17 cellular contexts compared by ENCODE assay signal in genomic region chr4:125517831-125518230, GRCh38.
DNase-seq lines count a peak whose midpoint lies in the region; TF ChIP-seq lines count a peak whose summit lies in the region.
"Had no signal": no experiment of that assay in that cellular context is flagged by ENCODE, and none has a peak within 500 bp of the region (broad histone marks: within the 10 kb centered on the region; RNA-seq: fewer than 3 reads in every experiment).

No MANE protein-coding gene starts in this region.

- no peak for TF ChIP-seq EP300 in SK-N-SH (IDR thresholded peaks at IDR 0.05; ENCODE audit: borderline replicate concordance in 1 of 2, low read depth in 1 of 2, low read length in 1 of 2)

- no peaks in the 10 kb centered on the region for H3K9me3 ChIP-seq in SK-N-SH
- H3K9me3 ChIP-seq: BE2C, Caco-2 had no signal

- no peak for TF ChIP-seq RAD21 in SK-N-SH (IDR thresholded peaks at IDR 0.05; ENCODE audit: low read length)

- TF ChIP-seq CTCF in SK-N-SH (IDR thresholded peaks at IDR 0.05), result no peak
- no peak for TF ChIP-seq CTCF in fibroblast of the aortic adventitia (IDR thresholded peaks at IDR 0.05; ENCODE audit: insufficient read depth, low read length)

- WGBS in SK-N-SH (ENCODE audit: low lambda C conversion rate), result 33% methylated on average over 2 of the region's 2 CpGs

- H3K27me3 ChIP-seq in SK-N-SH (ENCODE audit: insufficient read depth), result no peaks in the 10 kb centered on the region
- H3K27me3 ChIP-seq: BE2C had no signal

- H3K36me3 ChIP-seq in SK-N-SH (replicated peaks in 1 of 2; ENCODE audit: control insufficient read depth in 1 of 2, insufficient read depth in 2 of 2, low read length in 1 of 2), result no peaks in the 10 kb centered on the region
- H3K36me3 ChIP-seq: BE2C had no signal

- H3K4me3 ChIP-seq in SK-N-SH (ENCODE audit: low read depth in 2 of 2, low read length in 1 of 2) (no peak overlapping the region), fibroblast of the aortic adventitia (ENCODE audit: low read depth, low read length) (no peak overlapping the region)

- no peaks in the 10 kb centered on the region for H3K9me2 ChIP-seq in SK-N-SH

- no peaks in the 10 kb centered on the region; the same call in 1 of the 2 replicates for H3K79me2 ChIP-seq in SK-N-SH (ENCODE audit: insufficient read depth)

- no peak overlapping the region for H3K9ac ChIP-seq in SK-N-SH

- H3K4me1 ChIP-seq in SK-N-SH (ENCODE audit: control insufficient read depth in 1 of 2, insufficient read depth in 2 of 2, low read depth in 1 of 2, low read length in 1 of 2), result peaks cover 0 to 13% of the 10 kb centered on the region in 2 experiments; a peak in 2 of 4 replicates
- H3K4me1 ChIP-seq: BE2C, Caco-2 had no signal

- POLR2A ChIA-PET in SK-N-SH (lab: Yijun Ruan, JAX), result no interaction called here

- peak overlapping the region; percentile 50 to 60; a peak in 2 of 4 replicates for H3K27ac ChIP-seq in SK-N-SH (ENCODE audit: low read depth in 2 of 2, low read length in 1 of 2)
- H3K27ac ChIP-seq: HL-60 had no signal

- DNase-seq in SK-N-SH, result no peak
- peak; percentile 70 for DNase-seq in dermis blood vessel endothelial cell
- DNase-seq in fibroblast of the aortic adventitia (ENCODE audit: low read depth), result peak; percentile 22
- DNase-seq in pulmonary artery endothelial cell (ENCODE audit: low read depth, low spot score), result peak; percentile 29
- DNase-seq in SIG-M5 treated with dmso at 0.1 percent for 504 hours (lab: John Stamatoyannopoulos, UW; ENCODE audit: unreplicated experiment), result no peak
- DNase-seq in AML-193 (lab: John Stamatoyannopoulos, UW), result no peak
- DNase-seq in H4 (ENCODE audit: low spot score), result no peak
- DNase-seq: BE2C; C1 segment of cervical spinal cord; Caco-2; CD4-positive, alpha-beta T cell; DMS153; DMS79; GDM1; GOT3; H9 had no signal

- H2AFZ ChIP-seq in SK-N-SH (ENCODE audit: low read depth), result no peak overlapping the region

- no peaks in the 10 kb centered on the region for H4K20me1 ChIP-seq in SK-N-SH (ENCODE audit: insufficient read depth)

- CTCF ChIA-PET in SK-N-SH (lab: Yijun Ruan, JAX), result no interaction called here

- no peak overlapping the region; the same call in 1 of the 2 replicates for H3K4me2 ChIP-seq in SK-N-SH

- peaks cover 30% of the 10 kb centered on the region for H3F3A ChIP-seq in SK-N-SH (replicated peaks; ENCODE audit: insufficient read depth)

TF ChIP-seq in SK-N-SH, 30 proteins besides CTCF, POLR2A, EP300 and RAD21:
- TF ChIP-seq PBX3 (IDR thresholded peaks at IDR 0.05) (peak; percentile 36; the same call in 1 of the 2 replicates), ZBTB33 (IDR thresholded peaks at IDR 0.05; ENCODE audit: borderline replicate concordance, low read depth) (no peak), JUND (IDR thresholded peaks at IDR 0.05) (no peak), RCOR1 (IDR thresholded peaks at IDR 0.05; ENCODE audit: low read length) (no peak), TCF12 (IDR thresholded peaks at IDR 0.05) (peak; percentile 23; the same call in 1 of the 2 replicates), NRF1 (IDR thresholded peaks at IDR 0.05; ENCODE audit: low read depth, low read length) (no peak), NFIC (IDR thresholded peaks at IDR 0.05; ENCODE audit: borderline replicate concordance) (peak; percentile 33; the same call in 1 of the 2 replicates), USF2 (IDR thresholded peaks at IDR 0.05; ENCODE audit: borderline replicate concordance, low read depth, low read length) (no peak), GATA2 (CRISPR knock-in tag; IDR thresholded peaks at IDR 0.05) (no peak), SMC3 (IDR thresholded peaks at IDR 0.05; ENCODE audit: low read depth, low read length) (no peak), SIN3A (IDR thresholded peaks at IDR 0.05; ENCODE audit: borderline replicate concordance, low read depth, low read length) (no peak), GABPA (IDR thresholded peaks at IDR 0.05; ENCODE audit: low read depth) (no peak)
TF ChIP-seq in SK-N-SH: peak in this region for 3.

Comparison
In these comparisons a context has a peak if more than half of its experiments do, and no peak if none do; other contexts are left out.
1. DNase-seq: peak in dermis blood vessel endothelial cell (single experiment), fibroblast of the aortic adventitia (single experiment) and pulmonary artery endothelial cell (single experiment); none in SK-N-SH (single experiment), SIG-M5 treated with dmso at 0.1 percent for 504 hours (single experiment), AML-193 (0 of 2) and H4 (single experiment).